In the genomic region with DNA sequence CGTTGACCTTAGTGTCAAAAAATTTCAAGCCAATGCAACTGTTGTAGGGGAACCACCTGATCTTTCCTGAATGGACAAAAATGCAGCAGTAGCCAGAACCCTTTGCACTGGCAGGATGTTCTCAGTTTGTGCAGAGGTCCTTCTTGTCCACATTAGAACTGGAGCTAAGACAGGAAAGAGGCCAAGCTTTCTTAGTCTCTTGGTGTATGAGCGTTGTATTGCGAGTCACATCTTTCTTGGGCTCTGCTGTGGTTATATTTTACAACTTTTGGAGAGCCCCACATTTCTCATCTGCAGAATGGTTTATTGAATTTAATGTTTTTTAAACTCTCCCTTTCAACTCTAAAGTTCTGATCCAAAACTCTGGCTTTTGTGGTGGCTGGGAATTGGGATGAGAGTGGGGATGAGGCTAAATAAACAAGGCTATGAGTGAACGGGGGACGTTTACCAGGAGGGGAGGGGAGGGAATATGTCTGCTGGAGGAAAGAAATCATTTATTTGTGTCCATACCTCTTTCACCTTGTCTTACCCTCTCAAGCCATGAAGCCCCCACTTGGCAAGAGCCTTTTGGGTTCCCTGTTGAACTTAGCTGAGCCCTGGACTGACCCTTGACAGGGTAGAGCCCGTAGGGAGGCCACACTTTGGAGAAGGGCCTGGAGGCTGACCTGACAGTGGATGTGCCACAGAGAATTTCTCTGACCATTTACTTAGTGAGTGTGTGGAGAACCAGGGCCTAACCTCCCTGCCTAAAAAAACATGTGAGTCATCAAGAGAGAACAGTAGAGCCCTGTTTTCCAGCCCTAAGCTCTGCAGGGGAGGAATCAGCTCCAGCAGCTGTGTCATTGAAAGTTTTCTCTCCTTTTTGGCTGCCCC, we compare ENCODE assay signal across 8 cellular contexts. TPM values are rescaled to one million over a fixed set of nuclear protein-coding genes. Genes with fewer than 3 reads are reported as not detected.
DNase-seq lines count a peak whose midpoint lies in the region; ATAC-seq lines count a peak whose summit lies in the region.

No MANE protein-coding gene starts in this region.

- peak overlapping the region; percentile 35 to 82 (median 61) for H3K4me3 Mint-ChIP-seq in immature natural killer cell

- DNase-seq in HuH-7 (ENCODE audit: low spot score) (peak; percentile 48), amniotic epithelial cell (ENCODE audit: low read depth) (peak; percentile 64), immature natural killer cell (no peak), substantia nigra (lab: John Stamatoyannopoulos, UW) (peak in 17 of 49 donors; percentile 4 to 53 (median 30)), COLO668 (lab: John Stamatoyannopoulos, UW; ENCODE audit: unreplicated experiment) (no peak)

- H3K9me3 Mint-ChIP-seq in immature natural killer cell: peaks cover 0 to 5% (median 0%) of the 10 kb centered on the region in 6 donors

- peaks cover 89 to 94% of the 10 kb centered on the region in 2 donors for H3K4me1 Mint-ChIP-seq in immature natural killer cell

- H3K36me3 Mint-ChIP-seq in immature natural killer cell: peaks cover 3 to 16% (median 6%) of the 10 kb centered on the region in 3 donors

- peak overlapping the region; percentile 49 for H3K27ac ChIP-seq in substantia nigra (ENCODE audit: low read depth, low read length, poor library complexity, severe bottlenecking)

- peaks cover 0 to 9% (median 0%) of the 10 kb centered on the region in 3 donors for H3K27me3 Mint-ChIP-seq in immature natural killer cell (ENCODE audit: low read depth in 3 of 3)

- ATAC-seq in GM21786 (IDR thresholded peaks at IDR 0.05; ENCODE audit: unreplicated experiment) (no peak), HG03432 (IDR thresholded peaks at IDR 0.05; ENCODE audit: unreplicated experiment) (no peak), GM19463 (IDR thresholded peaks at IDR 0.05; ENCODE audit: unreplicated experiment) (no peak)

- H3K27ac Mint-ChIP-seq in immature natural killer cell: peak overlapping the region; percentile 82 to 94 (median 91)

RNA-seq across cellular contexts. Expression of a gene that starts 0.6 kb away (rescaled TPM):
- polyA plus RNA-seq in immature natural killer cell: 10 to 100 TPM; 36.2 to 57.1 (median 42.8) TPM

RNA-seq across cellular contexts. Expression of a gene that starts 27.7 kb away (rescaled TPM):
- polyA plus RNA-seq in immature natural killer cell: 100 to 1,000 TPM; 145 to 474 (median 264) TPM

Comparison
In these comparisons a context has a peak if more than half of its experiments do, and no peak if none do; other contexts are left out.
1. DNase-seq: peak in HuH-7 (single experiment) and amniotic epithelial cell (single experiment); none in immature natural killer cell (0 of 3) and COLO668 (single experiment).